ENCODE assay signal across 20 cellular contexts in the genomic region with DNA sequence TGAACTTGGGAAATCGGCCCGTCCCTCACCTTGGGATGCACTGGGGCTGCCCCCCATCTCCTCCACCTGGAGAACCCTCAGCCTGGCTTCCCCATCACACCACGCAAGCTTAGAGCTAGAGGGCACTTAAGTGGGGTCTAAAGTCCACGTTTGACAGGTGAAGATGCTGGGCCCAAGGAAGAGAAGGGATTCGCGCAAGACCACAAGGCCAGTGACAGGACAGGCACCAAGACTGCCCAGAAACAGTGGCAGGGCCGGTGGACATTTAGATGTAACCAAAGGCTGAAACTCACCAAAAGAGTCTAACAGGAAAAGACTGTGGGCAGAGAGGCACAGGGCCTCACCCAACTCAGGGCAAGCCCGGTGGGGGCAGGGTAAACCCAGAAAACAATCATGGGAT.
"Had no signal": no experiment of that assay in that cellular context is flagged by ENCODE, and none has a peak within 500 bp of the region (broad histone marks: within the 10 kb centered on the region; RNA-seq: fewer than 3 reads in every experiment).

No MANE protein-coding gene starts in this region.

- H3K27me3 Mint-ChIP-seq: T-cell had no signal

- H3K4me3 ChIP-seq: body of pancreas, lung, psoas muscle, skin epidermis, stomach, upper lobe of right lung had no signal

- DNase-seq: activated naive CD4-positive, alpha-beta T cell treated with anti-CD3 and anti-CD28 coated beads for 36 hours; activated T-cell treated with anti-CD3 and anti-CD28 coated beads for 4 hours; body of pancreas; dermis blood vessel endothelial cell; foreskin keratinocyte; hypothalamus; kidney; psoas muscle; right cardiac atrium; stimulated activated CD4-positive, alpha-beta T cell treated with anti-CD3 and anti-CD28 coated beads, Interleukin-2, amount 100 ng/mL, for 48 hours; stomach; T-cell; upper lobe of right lung had no signal

- H3K27ac Mint-ChIP-seq: activated naive CD4-positive, alpha-beta T cell treated with anti-CD3 and anti-CD28 coated beads for 36 hours; mesothelial cell of epicardium; T-cell had no signal

- H3K9me3 ChIP-seq: body of pancreas, psoas muscle, stomach, upper lobe of right lung had no signal

- H3K36me3 Mint-ChIP-seq: mesothelial cell of epicardium had no signal

- H3K4me3 Mint-ChIP-seq: activated naive CD4-positive, alpha-beta T cell treated with anti-CD3 and anti-CD28 coated beads for 36 hours; mesothelial cell of epicardium; T-cell had no signal

- ATAC-seq: activated CD4-positive, CD25-positive, alpha-beta regulatory T cell treated with anti-CD3 and anti-CD28 coated beads, Interleukin-2, amount 50 U/mL, for 24 hours; body of pancreas; foreskin keratinocyte; left lobe of liver; psoas muscle; right cardiac atrium; SK-N-SH treated with all-trans-retinoic acid at 6 μM for 48 hours; T-cell; upper lobe of right lung had no signal

- H3K4me1 ChIP-seq: foreskin keratinocyte had no signal

- H3K27ac ChIP-seq: body of pancreas, epithelial cell of prostate, foreskin keratinocyte, psoas muscle, skin epidermis, stomach, upper lobe of right lung had no signal

- H3K9me3 Mint-ChIP-seq: activated naive CD4-positive, alpha-beta T cell treated with anti-CD3 and anti-CD28 coated beads for 36 hours; mesothelial cell of epicardium; T-cell had no signal

- H3K36me3 ChIP-seq: stomach, upper lobe of right lung had no signal

- H3K27me3 ChIP-seq: body of pancreas, stomach, upper lobe of right lung had no signal
